In genomic region chr10:79262131-79262530, GRCh38 we compare ENCODE assay signal across 30 cellular contexts.
DNase-seq lines count a peak whose midpoint lies in the region; ATAC-seq, FAIRE-seq and TF ChIP-seq lines count a peak whose summit lies in the region.
"Had no signal": no experiment of that assay in that cellular context is flagged by ENCODE, and none has a peak within 500 bp of the region (broad histone marks: within the 10 kb centered on the region; RNA-seq: fewer than 3 reads in every experiment).

No MANE protein-coding gene starts in this region.

- intact Hi-C loops in HepG2 (cut with micrococcal nuclease; ENCODE audit: unreplicated experiment) (no loop called here), right lobe of liver (cut with DNase I) (no loop called here), kidney (cut with DNase I) (no loop called here)

- no peak overlapping the region for H3K9ac ChIP-seq in HepG2 (ENCODE audit: insufficient read depth, low read depth, low read length)
- H3K9ac ChIP-seq in kidney (ENCODE audit: low read length in 2 of 2), result no peak overlapping the region

- WGBS in HepG2 (ENCODE audit: low lambda C conversion rate), result 96% methylated on average over 3 of the region's 3 CpGs
- WGBS in right lobe of liver (ENCODE audit: insufficient coverage, low coverage, low lambda C conversion rate, missing lambda C conversion rate), result 80% methylated on average over 1 of the region's 3 CpGs

- H3K4me2 ChIP-seq in HepG2 (ENCODE audit: low read depth, low read length) (no peak overlapping the region), osteoblast (ENCODE audit: insufficient read depth, low read length) (no peak overlapping the region)
- H3K4me2 ChIP-seq: A549 had no signal

- no peak for DNase-seq in HepG2 (ENCODE audit: low spot score)
- no peak for DNase-seq in right lobe of liver
- DNase-seq in osteoblast (ENCODE audit: insufficient read length, low spot score, missing footprints), result no peak
- DNase-seq in hepatic stellate cell (ENCODE audit: low spot score), result no peak
- no peak for DNase-seq in kidney
- DNase-seq in CD1c-positive myeloid dendritic cell (ENCODE audit: extremely low spot score), result no peak
- DNase-seq: activated CD4-positive, alpha-beta T cell treated with anti-CD3 and anti-CD28 coated beads, Interleukin-2, amount 50 U/mL, for 48 hours; activated CD4-positive, CD25-positive, alpha-beta regulatory T cell treated with anti-CD3 and anti-CD28 coated beads, Interleukin-2, amount 50 U/mL, for 72 hours; activated naive CD4-positive, alpha-beta T cell treated with anti-CD3 and anti-CD28 coated beads for 36 hours; Kasumi-1; left ventricle myocardium superior; naive thymus-derived CD4-positive, alpha-beta T cell; NCI-H1417; NCI-H2081 treated with DMSO at 0.1 percent for 48 hours; NCI-H226; NCI-H69; Right ventricle myocardium superior; small intestine; stimulated activated naive CD4-positive, alpha-beta T cell treated with Interleukin-2 at 50 U/mL for 16 hours; T-helper 17 cell; uterus had no signal

- POLR2A ChIA-PET in HepG2 (lab: Yijun Ruan, JAX), result no interaction called here

- H2AFZ ChIP-seq in HepG2 (ENCODE audit: low read length), result no peak overlapping the region
- H2AFZ ChIP-seq in osteoblast (ENCODE audit: low read length), result no peak overlapping the region

- H3K27ac ChIP-seq in HepG2 (ENCODE audit: extremely low read length, insufficient read depth, low read length) (no peak overlapping the region), right lobe of liver (no peak overlapping the region), osteoblast (ENCODE audit: low read depth, low read length) (peak overlapping the region; percentile 42), kidney (ENCODE audit: low read depth in 2 of 2, low read length in 2 of 2) (no peak overlapping the region)
- H3K27ac ChIP-seq: A549, thoracic aorta had no signal

- no TSS peak for BruUV-seq in HepG2 (replicated peaks; lab: Mats Ljungman, UMichigan)

- H3K4me1 ChIP-seq in HepG2 (ENCODE audit: insufficient read depth, low read length), result peaks cover 26% of the 10 kb centered on the region
- peaks cover 0 to 3% (median 0%) of the 10 kb centered on the region in 4 donors for H3K4me1 ChIP-seq in right lobe of liver
- H3K4me1 ChIP-seq in osteoblast (ENCODE audit: insufficient read depth, low read length), result peaks cover 40% of the 10 kb centered on the region
- H3K4me1 ChIP-seq in kidney (ENCODE audit: control insufficient read depth in 1 of 2, insufficient read depth in 1 of 2, low read depth in 1 of 2, low read length in 2 of 2), result peaks cover 39 to 42% of the 10 kb centered on the region in 2 donors
- H3K4me1 ChIP-seq: A549, HAP-1 had no signal

- peaks cover 29 to 64% of the 10 kb centered on the region in 2 experiments for H3K36me3 ChIP-seq in HepG2 (replicated peaks in 1 of 2; ENCODE audit: control insufficient read depth in 1 of 2, insufficient read depth in 2 of 2, low read length in 2 of 2)
- H3K36me3 ChIP-seq in right lobe of liver, result no peaks in the 10 kb centered on the region
- peaks cover 24% of the 10 kb centered on the region for H3K36me3 ChIP-seq in osteoblast (ENCODE audit: insufficient read depth, low read length)
- peaks cover 0 to 4% of the 10 kb centered on the region in 2 donors for H3K36me3 ChIP-seq in kidney (ENCODE audit: control insufficient read depth in 1 of 2, insufficient read depth in 2 of 2, low read length in 2 of 2)
- H3K36me3 ChIP-seq: HAP-1, uterus had no signal

- FAIRE-seq in HepG2 (lab: Jason Lieb, UNC), result no peak
- no peak for FAIRE-seq in kidney (lab: Jason Lieb, UNC)
- FAIRE-seq: A549, endothelial cell of umbilical vein, GM12892, small intestine, TTC549 had no signal

- no peaks in the 10 kb centered on the region for H3K9me3 ChIP-seq in HepG2 (ENCODE audit: low read length)
- H3K9me3 ChIP-seq in right lobe of liver, result no peaks in the 10 kb centered on the region
- no peaks in the 10 kb centered on the region for H3K9me3 ChIP-seq in osteoblast (ENCODE audit: low read depth, low read length)
- no peaks in the 10 kb centered on the region for H3K9me3 ChIP-seq in kidney (ENCODE audit: control insufficient read depth in 1 of 2, low read length in 2 of 2)
- H3K9me3 ChIP-seq: A549, HAP-1, thoracic aorta, uterus had no signal

- no peak for TF ChIP-seq CTCF in HepG2 (CRISPR knock-in tag; IDR thresholded peaks at IDR 0.05)
- TF ChIP-seq CTCF in right lobe of liver (IDR thresholded peaks at IDR 0.05), result no peak
- no peak for TF ChIP-seq CTCF in osteoblast (IDR thresholded peaks at IDR 0.05; ENCODE audit: extremely low read depth, low read depth, low read length)
- TF ChIP-seq CTCF in kidney (IDR thresholded peaks at IDR 0.05; ENCODE audit: borderline replicate concordance, extremely low read depth, insufficient read depth), result no peak

- H4K20me1 ChIP-seq in HepG2 (ENCODE audit: insufficient read depth, low read length) (peaks cover 44% of the 10 kb centered on the region; the same call in 1 of the 2 replicates), osteoblast (ENCODE audit: insufficient read depth, low read length) (peaks cover 56% of the 10 kb centered on the region)

- no peaks in the 10 kb centered on the region for H3K27me3 ChIP-seq in HepG2 (ENCODE audit: control insufficient read depth in 1 of 2, insufficient read depth in 2 of 2, low read length in 2 of 2)
- no peaks in the 10 kb centered on the region for H3K27me3 ChIP-seq in right lobe of liver
- H3K27me3 ChIP-seq in osteoblast (ENCODE audit: insufficient read depth, low read length), result no peaks in the 10 kb centered on the region
- H3K27me3 ChIP-seq: uterus had no signal

- in situ Hi-C loops in HepG2 (cut with HindIII; ENCODE audit: extremely low pct_ligation_motif_present, low pct_unique_long_range_greater_than_20kb), result no loop called here

- H3K4me3 ChIP-seq in HepG2 (replicated peaks in 1 of 3; ENCODE audit: insufficient read depth in 1 of 3, low read depth in 2 of 3, low read length in 3 of 3), result no peak overlapping the region
- H3K4me3 ChIP-seq in right lobe of liver, result no peak overlapping the region
- no peak overlapping the region for H3K4me3 ChIP-seq in osteoblast (ENCODE audit: insufficient read depth, low read length)
- no peak overlapping the region for H3K4me3 ChIP-seq in kidney (ENCODE audit: low read length in 2 of 2)
- H3K4me3 ChIP-seq: A549, HAP-1, thoracic aorta, uterus had no signal

- TF ChIP-seq RAD21 in HepG2 (CRISPR knock-in tag; IDR thresholded peaks at IDR 0.05), result no peak

- no peak for TF ChIP-seq EP300 in HepG2 (IDR thresholded peaks at IDR 0.05; ENCODE audit: low read depth in 2 of 2, low read length in 2 of 2)
- no peak for TF ChIP-seq EP300 in HepG2 (CRISPR knock-in tag; IDR thresholded peaks at IDR 0.05; ENCODE audit: borderline replicate concordance)

- CTCF ChIA-PET in HepG2 (lab: Yijun Ruan, JAX; ENCODE audit: low intra/inter-chr PET ratio, low total read pairs), result no interaction called here

- no peak for ATAC-seq in HepG2
- ATAC-seq in right lobe of liver, result no peak
- peak; percentile 47 for ATAC-seq in esophagus mucosa
- ATAC-seq in GM19035 (IDR thresholded peaks at IDR 0.05; ENCODE audit: unreplicated experiment), result no peak
- ATAC-seq: A549; naive thymus-derived CD4-positive, alpha-beta T cell; Panc1; T-helper 17 cell had no signal

- TF ChIP-seq POLR2A in HepG2 (IDR thresholded peaks at IDR 0.05; ENCODE audit: insufficient read depth in 1 of 2, low read depth in 2 of 2, low read length in 2 of 2), result no peak
- no peak for TF ChIP-seq POLR2A in right lobe of liver (IDR thresholded peaks at IDR 0.05)

- H3K79me2 ChIP-seq in HepG2 (ENCODE audit: insufficient read depth, low read length), result no peaks in the 10 kb centered on the region
- H3K79me2 ChIP-seq in osteoblast (ENCODE audit: insufficient read depth, low read length), result peaks cover 88% of the 10 kb centered on the region

TF ChIP-seq in HepG2, 621 proteins besides CTCF, POLR2A, EP300 and RAD21 (continues in another document):
- TF ChIP-seq NR2F6 (IDR thresholded peaks at IDR 0.05), result 0 out of 2 replicates have a peak, but pooled peaks have one; percentile 5
- TF ChIP-seq NR2F6 (CRISPR knock-in tag; IDR thresholded peaks at IDR 0.05), result no peak
- TF ChIP-seq ZNF484 (CRISPR knock-in tag; IDR thresholded peaks at IDR 0.05; ENCODE audit: borderline replicate concordance, low read depth), result no peak
- TF ChIP-seq ZNF772 (CRISPR knock-in tag; IDR thresholded peaks at IDR 0.05), result 0 out of 2 replicates have a peak, but pooled peaks have one; percentile 10
- TF ChIP-seq ZBTB8A (CRISPR knock-in tag; IDR thresholded peaks at IDR 0.05; ENCODE audit: borderline replicate concordance, low read depth), result no peak
- no peak for TF ChIP-seq ZNF639 (CRISPR knock-in tag; conservative IDR thresholded peaks at IDR 0.05)
- TF ChIP-seq PLRG1 (conservative IDR thresholded peaks at IDR 0.05), result no peak
